Comparison of ENCODE assay signal across 9 cellular contexts in the genomic region with DNA sequence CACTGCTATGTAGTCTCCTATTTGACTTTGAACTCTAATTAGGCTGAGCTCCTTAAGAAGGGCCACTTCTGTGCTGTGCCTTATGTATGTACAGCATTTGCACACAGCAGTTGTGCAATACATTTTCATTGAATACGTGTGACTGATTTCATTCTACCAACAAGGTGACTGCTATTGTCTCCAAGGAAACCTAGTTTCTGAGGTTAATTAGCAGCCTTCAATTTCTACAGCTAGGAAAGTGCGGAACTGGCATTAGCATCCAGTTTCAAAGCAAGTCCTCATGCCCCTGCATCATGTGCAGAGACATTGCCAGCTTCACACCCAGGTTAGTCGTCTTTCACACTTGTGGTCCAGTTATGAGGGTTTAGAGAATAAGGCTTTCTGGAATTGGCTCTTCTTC. TPM values are rescaled to one million over a fixed set of nuclear protein-coding genes. Genes with fewer than 3 reads are reported as not detected.
DNase-seq lines count a peak whose midpoint lies in the region; ATAC-seq lines count a peak whose summit lies in the region.
"Had no signal": no experiment of that assay in that cellular context is flagged by ENCODE, and none has a peak within 500 bp of the region (broad histone marks: within the 10 kb centered on the region; RNA-seq: fewer than 3 reads in every experiment).

No MANE protein-coding gene starts in this region.

- no peaks in the 10 kb centered on the region for H3K27me3 Mint-ChIP-seq in T-helper 1 cell treated with Interleukin-12 subunit alpha and Interleukin-12 subunit beta and Interleukin-4 antibody, amounts not matched to agents 30 μg/mL and 1 μg/mL, for 36 hours (ENCODE audit: low read depth)
- H3K27me3 Mint-ChIP-seq in natural killer cell treated with Interleukin-12 subunit alpha and Interleukin-12 subunit beta and Interleukin-15 and Interleukin-18, amount 100 ng/mL, for 72 hours = no peaks in the 10 kb centered on the region

- no peak overlapping the region for H3K4me3 Mint-ChIP-seq in T-helper 1 cell treated with Interleukin-12 subunit alpha and Interleukin-12 subunit beta and Interleukin-4 antibody, amounts not matched to agents 30 μg/mL and 1 μg/mL, for 36 hours
- H3K4me3 Mint-ChIP-seq in natural killer cell treated with Interleukin-12 subunit alpha and Interleukin-12 subunit beta and Interleukin-15 and Interleukin-18, amount 100 ng/mL, for 72 hours = peak overlapping the region; percentile 69

- DNase-seq in NCI-H82 (lab: John Stamatoyannopoulos, UW) = peak; percentile 18
- no peak for DNase-seq in NCI-H82 treated with DMSO at 0.1 percent for 48 hours (lab: John Stamatoyannopoulos, UW; ENCODE audit: unreplicated experiment)
- DNase-seq in natural killer cell treated with Interleukin-12 subunit alpha and Interleukin-12 subunit beta and Interleukin-15 and Interleukin-18, amount 100 ng/mL, for 72 hours (ENCODE audit: low spot score) = no peak
- no peak for DNase-seq in cerebellum (ENCODE audit: low spot score)
- no peak for DNase-seq in dedifferentiated amniotic fluid mesenchymal stem cell (ENCODE audit: extremely low spot score)
- DNase-seq: nucleus accumbens had no signal

- peak overlapping the region; percentile 97 for H3K27ac Mint-ChIP-seq in T-helper 1 cell treated with Interleukin-12 subunit alpha and Interleukin-12 subunit beta and Interleukin-4 antibody, amounts not matched to agents 30 μg/mL and 1 μg/mL, for 36 hours
- H3K27ac Mint-ChIP-seq in natural killer cell treated with Interleukin-12 subunit alpha and Interleukin-12 subunit beta and Interleukin-15 and Interleukin-18, amount 100 ng/mL, for 72 hours = peak overlapping the region; percentile 76 to 95

- peaks cover 74% of the 10 kb centered on the region for H3K4me1 Mint-ChIP-seq in T-helper 1 cell treated with Interleukin-12 subunit alpha and Interleukin-12 subunit beta and Interleukin-4 antibody, amounts not matched to agents 30 μg/mL and 1 μg/mL, for 36 hours (ENCODE audit: low read depth)
- H3K4me1 Mint-ChIP-seq in natural killer cell treated with Interleukin-12 subunit alpha and Interleukin-12 subunit beta and Interleukin-15 and Interleukin-18, amount 100 ng/mL, for 72 hours (ENCODE audit: low read depth in 2 of 2) = peaks cover 72 to 79% of the 10 kb centered on the region in 2 donors

- ATAC-seq in GM21423 (IDR thresholded peaks at IDR 0.05; ENCODE audit: unreplicated experiment) (peak; percentile 27), HG03025 (IDR thresholded peaks at IDR 0.05; ENCODE audit: low FRiP score, unreplicated experiment) (no peak)
- peak; percentile 79 for ATAC-seq in natural killer cell treated with Interleukin-12 subunit alpha and Interleukin-12 subunit beta and Interleukin-15 and Interleukin-18, amount 100 ng/mL, for 72 hours

- H3K9me3 Mint-ChIP-seq in T-helper 1 cell treated with Interleukin-12 subunit alpha and Interleukin-12 subunit beta and Interleukin-4 antibody, amounts not matched to agents 30 μg/mL and 1 μg/mL, for 36 hours = no peaks in the 10 kb centered on the region
- peaks cover 3% of the 10 kb centered on the region for H3K9me3 Mint-ChIP-seq in natural killer cell treated with Interleukin-12 subunit alpha and Interleukin-12 subunit beta and Interleukin-15 and Interleukin-18, amount 100 ng/mL, for 72 hours

- H3K36me3 Mint-ChIP-seq in T-helper 1 cell treated with Interleukin-12 subunit alpha and Interleukin-12 subunit beta and Interleukin-4 antibody, amounts not matched to agents 30 μg/mL and 1 μg/mL, for 36 hours (ENCODE audit: low read depth) = peaks cover 34% of the 10 kb centered on the region
- peaks cover 5% of the 10 kb centered on the region for H3K36me3 Mint-ChIP-seq in natural killer cell treated with Interleukin-12 subunit alpha and Interleukin-12 subunit beta and Interleukin-15 and Interleukin-18, amount 100 ng/mL, for 72 hours

RNA-seq across cellular contexts. Expression of gene NCK2, which starts 58.6 kb away (rescaled TPM):
- total RNA-seq in natural killer cell treated with Interleukin-12 subunit alpha and Interleukin-12 subunit beta and Interleukin-15 and Interleukin-18, amount 100 ng/mL, for 72 hours = 10 to 100 TPM; 44.7 to 47.4 TPM
- total RNA-seq in cerebellum = 38.6 TPM
